Comparison of ENCODE assay signal across 19 cellular contexts in the genomic region with DNA sequence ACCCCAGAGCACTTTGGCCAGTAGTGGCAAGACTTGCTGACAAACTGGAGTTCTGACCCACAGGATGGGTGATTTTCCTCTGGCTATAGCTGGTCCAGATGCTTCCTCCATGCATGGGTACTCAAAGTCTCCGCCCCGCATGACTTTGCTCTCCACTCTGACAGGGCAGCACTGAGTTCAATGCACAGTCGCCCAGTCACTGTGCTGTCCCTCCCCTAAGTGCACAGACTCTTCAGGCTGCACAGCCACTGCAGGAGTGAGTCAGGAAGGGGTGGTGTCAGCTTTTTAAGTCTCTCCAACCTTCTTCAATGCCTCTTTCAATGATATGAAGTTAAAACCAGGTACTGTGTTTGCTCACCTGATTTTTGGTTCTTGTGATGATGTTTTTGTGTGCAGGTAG. TPM values are rescaled to one million over a fixed set of nuclear protein-coding genes. Genes with fewer than 3 reads are reported as not detected.
DNase-seq lines count a peak whose midpoint lies in the region; FAIRE-seq and TF ChIP-seq lines count a peak whose summit lies in the region.
"Had no signal": no experiment of that assay in that cellular context is flagged by ENCODE, and none has a peak within 500 bp of the region (broad histone marks: within the 10 kb centered on the region; RNA-seq: fewer than 3 reads in every experiment).

No MANE protein-coding gene starts in this region.

- no peak for DNase-seq in GM12892 (ENCODE audit: insufficient read length)
- peak; percentile 14 for DNase-seq in OCI-M1 (lab: John Stamatoyannopoulos, UW)
- peak; percentile 44 for DNase-seq in chondrocyte (ENCODE audit: low spot score)
- peak; percentile 60 for DNase-seq in kidney tubule cell (ENCODE audit: low spot score)
- DNase-seq in Ammon's horn (ENCODE audit: low spot score): no peak
- DNase-seq in BE2C: no peak
- no peak for DNase-seq in posterior cingulate gyrus
- DNase-seq: ACHN; Calu3; CD4-positive, alpha-beta T cell; DMS79; NCI-H1048; NCI-H1436 treated with DMSO at 0.1 percent for 48 hours; NCI-H2029 treated with DMSO at 0.1 percent for 48 hours; NCI-H2171 treated with DMSO at 0.1 percent for 48 hours; NCI-H446 treated with DMSO at 0.1 percent for 48 hours had no signal

- no peaks in the 10 kb centered on the region for H3K9me3 ChIP-seq in BE2C

- no peaks in the 10 kb centered on the region for H3K27me3 Mint-ChIP-seq in chondrocyte (ENCODE audit: low read depth)
- H3K27me3 Mint-ChIP-seq: B cell had no signal

- TF ChIP-seq CTCF in chondrocyte (IDR thresholded peaks at IDR 0.05) (no peak), BE2C (IDR thresholded peaks at IDR 0.05; ENCODE audit: low read depth, low read length) (no peak)

- no peaks in the 10 kb centered on the region for H3K27me3 ChIP-seq in BE2C

- no peak overlapping the region for H3K4me3 Mint-ChIP-seq in chondrocyte (ENCODE audit: unreplicated experiment)
- H3K4me3 Mint-ChIP-seq: B cell; CD4-positive, alpha-beta T cell had no signal

- no peak overlapping the region for H3K27ac Mint-ChIP-seq in chondrocyte (ENCODE audit: unreplicated experiment)
- H3K27ac Mint-ChIP-seq: B cell; CD4-positive, alpha-beta T cell had no signal

- H3K4me1 Mint-ChIP-seq in chondrocyte (ENCODE audit: low read depth): no peaks in the 10 kb centered on the region
- H3K4me1 Mint-ChIP-seq: B cell had no signal

- H3K36me3 ChIP-seq in BE2C: no peaks in the 10 kb centered on the region

- TF ChIP-seq POLR2A in GM12892 (IDR thresholded peaks at IDR 0.05; ENCODE audit: low read depth, low read length): no peak

- no peak overlapping the region for H3K4me3 ChIP-seq in BE2C (ENCODE audit: low read depth, low read length)
- H3K4me3 ChIP-seq: SK-N-MC had no signal

- peaks cover 9% of the 10 kb centered on the region for H3K36me3 Mint-ChIP-seq in chondrocyte (ENCODE audit: low read depth)

- peaks cover 37% of the 10 kb centered on the region for H3K9me3 Mint-ChIP-seq in chondrocyte (ENCODE audit: low read depth)

- H3K4me1 ChIP-seq in BE2C: no peaks in the 10 kb centered on the region

- intact Hi-C loops in posterior cingulate gyrus (cut with DNase I): no loop called here

- FAIRE-seq in GM12892 (lab: Jason Lieb, UNC): peak; percentile 46
- FAIRE-seq: H54 had no signal

RNA-seq across cellular contexts. Expression of a gene that starts 17.8 kb away (rescaled TPM):
- 61.7 TPM for polyA plus RNA-seq in GM12892 (2012; ENCODE audit: missing spikeins)
- total RNA-seq in chondrocyte: 2.4 to 4.6 TPM (median 3.3 TPM) in 3 replicates
- 2.3 TPM for polyA plus RNA-seq in BE2C (2012; ENCODE audit: insufficient read depth, insufficient read length, low read depth)

Comparison
In these comparisons a context has a peak if more than half of its experiments do, and no peak if none do; other contexts are left out.
1. DNase-seq: peak in OCI-M1 (single experiment), chondrocyte (single experiment) and kidney tubule cell (single experiment); none in GM12892 (single experiment), Ammon's horn (single experiment), BE2C (single experiment) and posterior cingulate gyrus (0 of 10).